Comparison of ENCODE assay signal across 1 cellular context in the genomic region with DNA sequence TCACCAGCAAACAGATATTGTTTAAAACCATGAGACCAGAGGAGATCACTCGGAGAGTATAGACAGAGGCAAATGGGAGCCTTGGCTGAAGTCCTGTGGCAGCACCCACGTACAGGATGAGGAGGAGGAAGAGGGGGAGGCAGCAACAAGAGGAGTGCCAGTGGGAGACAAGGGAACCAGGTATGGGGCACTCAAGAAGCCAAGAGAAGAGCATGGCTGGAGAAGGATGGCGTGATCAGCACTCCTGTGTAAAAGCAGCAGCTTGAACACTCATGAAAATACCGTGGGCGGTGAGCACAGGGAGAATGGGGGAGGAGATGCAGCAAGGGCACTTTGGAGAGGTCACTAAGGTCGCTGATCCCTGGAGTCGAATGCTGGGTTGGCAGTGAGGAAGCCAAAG.
TF ChIP-seq lines count a peak whose summit lies in the region.

No MANE protein-coding gene starts in this region.

TF ChIP-seq in GM23338, 12 proteins besides CTCF, POLR2A, EP300 and RAD21 (continued from another document):
- TF ChIP-seq, protein P1, sequence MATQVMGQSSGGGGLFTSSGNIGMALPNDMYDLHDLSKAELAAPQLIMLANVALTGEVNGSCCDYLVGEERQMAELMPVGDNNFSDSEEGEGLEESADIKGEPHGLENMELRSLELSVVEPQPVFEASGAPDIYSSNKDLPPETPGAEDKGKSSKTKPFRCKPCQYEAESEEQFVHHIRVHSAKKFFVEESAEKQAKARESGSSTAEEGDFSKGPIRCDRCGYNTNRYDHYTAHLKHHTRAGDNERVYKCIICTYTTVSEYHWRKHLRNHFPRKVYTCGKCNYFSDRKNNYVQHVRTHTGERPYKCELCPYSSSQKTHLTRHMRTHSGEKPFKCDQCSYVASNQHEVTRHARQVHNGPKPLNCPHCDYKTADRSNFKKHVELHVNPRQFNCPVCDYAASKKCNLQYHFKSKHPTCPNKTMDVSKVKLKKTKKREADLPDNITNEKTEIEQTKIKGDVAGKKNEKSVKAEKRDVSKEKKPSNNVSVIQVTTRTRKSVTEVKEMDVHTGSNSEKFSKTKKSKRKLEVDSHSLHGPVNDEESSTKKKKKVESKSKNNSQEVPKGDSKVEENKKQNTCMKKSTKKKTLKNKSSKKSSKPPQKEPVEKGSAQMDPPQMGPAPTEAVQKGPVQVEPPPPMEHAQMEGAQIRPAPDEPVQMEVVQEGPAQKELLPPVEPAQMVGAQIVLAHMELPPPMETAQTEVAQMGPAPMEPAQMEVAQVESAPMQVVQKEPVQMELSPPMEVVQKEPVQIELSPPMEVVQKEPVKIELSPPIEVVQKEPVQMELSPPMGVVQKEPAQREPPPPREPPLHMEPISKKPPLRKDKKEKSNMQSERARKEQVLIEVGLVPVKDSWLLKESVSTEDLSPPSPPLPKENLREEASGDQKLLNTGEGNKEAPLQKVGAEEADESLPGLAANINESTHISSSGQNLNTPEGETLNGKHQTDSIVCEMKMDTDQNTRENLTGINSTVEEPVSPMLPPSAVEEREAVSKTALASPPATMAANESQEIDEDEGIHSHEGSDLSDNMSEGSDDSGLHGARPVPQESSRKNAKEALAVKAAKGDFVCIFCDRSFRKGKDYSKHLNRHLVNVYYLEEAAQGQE (IDR thresholded peaks at IDR 0.05; ENCODE audit: unreplicated experiment): no peak
- TF ChIP-seq ZNF114 (CRISPR knock-in tag; IDR thresholded peaks at IDR 0.05) (no peak), JUNB (IDR thresholded peaks at IDR 0.05; ENCODE audit: unreplicated experiment) (no peak), EZH2phosphoT487 (IDR thresholded peaks at IDR 0.05; ENCODE audit: unreplicated experiment) (no peak), POLR2AphosphoS5 (IDR thresholded peaks at IDR 0.05; ENCODE audit: low read depth) (no peak), NANOG (IDR thresholded peaks at IDR 0.05; ENCODE audit: borderline replicate concordance) (no peak), STAT1 (IDR thresholded peaks at IDR 0.05; ENCODE audit: unreplicated experiment) (no peak)
- TF ChIP-seq, protein P2, sequence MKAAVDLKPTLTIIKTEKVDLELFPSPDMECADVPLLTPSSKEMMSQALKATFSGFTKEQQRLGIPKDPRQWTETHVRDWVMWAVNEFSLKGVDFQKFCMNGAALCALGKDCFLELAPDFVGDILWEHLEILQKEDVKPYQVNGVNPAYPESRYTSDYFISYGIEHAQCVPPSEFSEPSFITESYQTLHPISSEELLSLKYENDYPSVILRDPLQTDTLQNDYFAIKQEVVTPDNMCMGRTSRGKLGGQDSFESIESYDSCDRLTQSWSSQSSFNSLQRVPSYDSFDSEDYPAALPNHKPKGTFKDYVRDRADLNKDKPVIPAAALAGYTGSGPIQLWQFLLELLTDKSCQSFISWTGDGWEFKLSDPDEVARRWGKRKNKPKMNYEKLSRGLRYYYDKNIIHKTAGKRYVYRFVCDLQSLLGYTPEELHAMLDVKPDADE (IDR thresholded peaks at IDR 0.05): no peak
- TF ChIP-seq, protein P3, sequence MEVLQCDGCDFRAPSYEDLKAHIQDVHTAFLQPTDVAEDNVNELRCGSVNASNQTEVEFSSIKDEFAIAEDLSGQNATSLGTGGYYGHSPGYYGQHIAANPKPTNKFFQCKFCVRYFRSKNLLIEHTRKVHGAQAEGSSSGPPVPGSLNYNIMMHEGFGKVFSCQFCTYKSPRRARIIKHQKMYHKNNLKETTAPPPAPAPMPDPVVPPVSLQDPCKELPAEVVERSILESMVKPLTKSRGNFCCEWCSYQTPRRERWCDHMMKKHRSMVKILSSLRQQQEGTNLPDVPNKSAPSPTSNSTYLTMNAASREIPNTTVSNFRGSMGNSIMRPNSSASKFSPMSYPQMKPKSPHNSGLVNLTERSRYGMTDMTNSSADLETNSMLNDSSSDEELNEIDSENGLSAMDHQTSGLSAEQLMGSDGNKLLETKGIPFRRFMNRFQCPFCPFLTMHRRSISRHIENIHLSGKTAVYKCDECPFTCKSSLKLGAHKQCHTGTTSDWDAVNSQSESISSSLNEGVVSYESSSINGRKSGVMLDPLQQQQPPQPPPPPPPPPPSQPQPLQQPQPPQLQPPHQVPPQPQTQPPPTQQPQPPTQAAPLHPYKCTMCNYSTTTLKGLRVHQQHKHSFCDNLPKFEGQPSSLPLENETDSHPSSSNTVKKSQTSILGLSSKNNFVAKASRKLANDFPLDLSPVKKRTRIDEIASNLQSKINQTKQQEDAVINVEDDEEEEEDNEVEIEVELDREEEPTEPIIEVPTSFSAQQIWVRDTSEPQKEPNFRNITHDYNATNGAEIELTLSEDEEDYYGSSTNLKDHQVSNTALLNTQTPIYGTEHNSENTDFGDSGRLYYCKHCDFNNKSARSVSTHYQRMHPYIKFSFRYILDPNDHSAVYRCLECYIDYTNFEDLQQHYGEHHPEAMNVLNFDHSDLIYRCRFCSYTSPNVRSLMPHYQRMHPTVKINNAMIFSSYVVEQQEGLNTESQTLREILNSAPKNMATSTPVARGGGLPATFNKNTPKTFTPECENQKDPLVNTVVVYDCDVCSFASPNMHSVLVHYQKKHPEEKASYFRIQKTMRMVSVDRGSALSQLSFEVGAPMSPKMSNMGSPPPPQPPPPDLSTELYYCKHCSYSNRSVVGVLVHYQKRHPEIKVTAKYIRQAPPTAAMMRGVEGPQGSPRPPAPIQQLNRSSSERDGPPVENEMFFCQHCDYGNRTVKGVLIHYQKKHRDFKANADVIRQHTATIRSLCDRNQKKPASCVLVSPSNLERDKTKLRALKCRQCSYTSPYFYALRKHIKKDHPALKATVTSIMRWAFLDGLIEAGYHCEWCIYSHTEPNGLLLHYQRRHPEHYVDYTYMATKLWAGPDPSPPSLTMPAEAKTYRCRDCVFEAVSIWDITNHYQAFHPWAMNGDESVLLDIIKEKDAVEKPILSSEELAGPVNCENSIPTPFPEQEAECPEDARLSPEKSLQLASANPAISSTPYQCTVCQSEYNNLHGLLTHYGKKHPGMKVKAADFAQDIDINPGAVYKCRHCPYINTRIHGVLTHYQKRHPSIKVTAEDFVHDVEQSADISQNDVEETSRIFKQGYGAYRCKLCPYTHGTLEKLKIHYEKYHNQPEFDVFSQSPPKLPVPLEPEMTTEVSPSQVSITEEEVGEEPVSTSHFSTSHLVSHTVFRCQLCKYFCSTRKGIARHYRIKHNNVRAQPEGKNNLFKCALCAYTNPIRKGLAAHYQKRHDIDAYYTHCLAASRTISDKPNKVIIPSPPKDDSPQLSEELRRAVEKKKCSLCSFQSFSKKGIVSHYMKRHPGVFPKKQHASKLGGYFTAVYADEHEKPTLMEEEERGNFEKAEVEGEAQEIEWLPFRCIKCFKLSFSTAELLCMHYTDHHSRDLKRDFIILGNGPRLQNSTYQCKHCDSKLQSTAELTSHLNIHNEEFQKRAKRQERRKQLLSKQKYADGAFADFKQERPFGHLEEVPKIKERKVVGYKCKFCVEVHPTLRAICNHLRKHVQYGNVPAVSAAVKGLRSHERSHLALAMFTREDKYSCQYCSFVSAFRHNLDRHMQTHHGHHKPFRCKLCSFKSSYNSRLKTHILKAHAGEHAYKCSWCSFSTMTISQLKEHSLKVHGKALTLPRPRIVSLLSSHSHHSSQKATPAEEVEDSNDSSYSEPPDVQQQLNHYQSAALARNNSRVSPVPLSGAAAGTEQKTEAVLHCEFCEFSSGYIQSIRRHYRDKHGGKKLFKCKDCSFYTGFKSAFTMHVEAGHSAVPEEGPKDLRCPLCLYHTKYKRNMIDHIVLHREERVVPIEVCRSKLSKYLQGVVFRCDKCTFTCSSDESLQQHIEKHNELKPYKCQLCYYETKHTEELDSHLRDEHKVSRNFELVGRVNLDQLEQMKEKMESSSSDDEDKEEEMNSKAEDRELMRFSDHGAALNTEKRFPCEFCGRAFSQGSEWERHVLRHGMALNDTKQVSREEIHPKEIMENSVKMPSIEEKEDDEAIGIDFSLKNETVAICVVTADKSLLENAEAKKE (CRISPR knock-in tag; IDR thresholded peaks at IDR 0.05): no peak
